9 cellular contexts compared by ENCODE assay signal in genomic region chr5:132246806-132247205, GRCh38. TPM values are rescaled to one million over a fixed set of nuclear protein-coding genes. Genes with fewer than 3 reads are reported as not detected.
"Had no signal": no experiment of that assay in that cellular context is flagged by ENCODE, and none has a peak within 500 bp of the region (broad histone marks: within the 10 kb centered on the region; RNA-seq: fewer than 3 reads in every experiment).

No MANE protein-coding gene starts in this region.

- ATAC-seq: GM12878 had no signal

- FAIRE-seq: G401.6, GM12878, GM12891, GM12892, GM18507, GM19239 had no signal

- H3K4me3 ChIP-seq: GM12878 had no signal

- DNase-seq: GDM1, GF-D8 had no signal

RNA-seq across cellular contexts. Expression of gene PDLIM4, which starts 10.7 kb away (rescaled TPM):
- total RNA-seq: G401 had no signal

RNA-seq across cellular contexts. Expression of gene SLC22A4, which starts 47.4 kb away (rescaled TPM):
- total RNA-seq: G401 had no signal
